In genomic region chr11:120316880-120317688, GRCh38 we compare ENCODE assay signal across 10 cellular contexts. TPM values are rescaled to one million over a fixed set of nuclear protein-coding genes. Genes with fewer than 3 reads are reported as not detected.
DNase-seq lines count a peak whose midpoint lies in the region; ATAC-seq, FAIRE-seq and TF ChIP-seq lines count a peak whose summit lies in the region.
"Had no signal": no experiment of that assay in that cellular context is flagged by ENCODE, and none has a peak within 500 bp of the region (broad histone marks: within the 10 kb centered on the region; RNA-seq: fewer than 3 reads in every experiment).

No MANE protein-coding gene starts in this region.

- WGBS in body of pancreas, 2 donors: 5 to 18% methylated on average over 7 to 8 of the region's 8 CpGs

- POLR2A ChIA-PET in HEK293 (lab: Yijun Ruan, JAX): no interaction called here

- no peaks in the 10 kb centered on the region for H3K36me3 ChIP-seq in HEK293 (ENCODE audit: control insufficient read depth in 2 of 2, insufficient read depth in 1 of 2, low read length in 2 of 2)
- H3K36me3 ChIP-seq in body of pancreas (replicated peaks in 1 of 2; ENCODE audit: insufficient read depth in 1 of 2, low read depth in 2 of 2): no peaks in the 10 kb centered on the region
- H3K36me3 ChIP-seq: SJCRH30 had no signal

- peaks cover 6 to 10% (median 7%) of the 10 kb centered on the region in 3 donors for H3K27me3 Mint-ChIP-seq in immature natural killer cell (ENCODE audit: low read depth in 3 of 3)

- H3K4me3 ChIP-seq in HEK293 (ENCODE audit: low read depth, low read length) (no peak overlapping the region), body of pancreas (no peak overlapping the region), iPS-18c (ENCODE audit: insufficient read depth, low read depth, low read length) (peak overlapping the region; percentile 29), skin epidermis (peak overlapping the region in 1 of 7 experiments; percentile 9)
- H3K4me3 ChIP-seq: SJCRH30 had no signal

- H3K4me1 Mint-ChIP-seq in immature natural killer cell: no peaks in the 10 kb centered on the region

- H3K36me3 Mint-ChIP-seq in immature natural killer cell: no peaks in the 10 kb centered on the region

- H3K27ac ChIP-seq in HEK293 (ENCODE audit: extremely low read depth, low read depth, low read length) (no peak overlapping the region), body of pancreas (peak overlapping the region in 2 of 4 donors; percentile 13 to 28), skin epidermis (peak overlapping the region in 19 of 21 experiments; percentile 26 to 89 (median 70))
- H3K27ac ChIP-seq: SJCRH30 had no signal

- H3K27me3 ChIP-seq in body of pancreas: no peaks in the 10 kb centered on the region
- H3K27me3 ChIP-seq: SJCRH30 had no signal

- peak; percentile 90 for ATAC-seq in body of pancreas

- intact Hi-C loops in body of pancreas (cut with DNase I): no loop called here

- DNase-seq in body of pancreas: peak; percentile 66 to 82 (median 72)
- DNase-seq in hypothalamus (lab: John Stamatoyannopoulos, UW): no peak
- no peak for DNase-seq in NCI-H1048 (lab: John Stamatoyannopoulos, UW)
- DNase-seq in immature natural killer cell: no peak
- DNase-seq in urothelium cell line (ENCODE audit: low spot score): no peak

- CTCF ChIA-PET in HEK293 (lab: Yijun Ruan, JAX): interaction anchor here (0.7 to 3.1 kb wide), 7 partner anchors 10 to 725 kb away, joined by 3 to 14 read pairs (median 5); no protein-coding TSS in a partner anchor

- TF ChIP-seq CTCF in HEK293 (tag by site-specific recombination; IDR thresholded peaks at IDR 0.05) (no peak), body of pancreas (IDR thresholded peaks at IDR 0.05) (no peak)

- H3K9me3 ChIP-seq in HEK293 (ENCODE audit: control insufficient read depth, insufficient read depth, low read depth, low read length) (no peaks in the 10 kb centered on the region), body of pancreas (no peaks in the 10 kb centered on the region), iPS-18c (ENCODE audit: control insufficient read depth, insufficient read depth, low read length) (no peaks in the 10 kb centered on the region)
- H3K9me3 ChIP-seq: SJCRH30 had no signal

- H3K4me3 Mint-ChIP-seq in immature natural killer cell: no peak overlapping the region

- H3K9me3 Mint-ChIP-seq in immature natural killer cell: no peaks in the 10 kb centered on the region

- H3K27ac Mint-ChIP-seq in immature natural killer cell: no peak overlapping the region

- H3K4me1 ChIP-seq in HEK293 (ENCODE audit: control insufficient read depth, insufficient read depth, low read length) (no peaks in the 10 kb centered on the region), body of pancreas (peaks cover 15% of the 10 kb centered on the region)
- H3K4me1 ChIP-seq: SJCRH30 had no signal

- no peak for TF ChIP-seq POLR2A in body of pancreas (IDR thresholded peaks at IDR 0.05)

- FAIRE-seq in urothelium cell line (lab: Jason Lieb, UNC): no peak
- FAIRE-seq: H54 had no signal

TF ChIP-seq in HEK293, 187 proteins besides CTCF, POLR2A, EP300 and RAD21:
- TF ChIP-seq ZFHX2 (tag by site-specific recombination; conservative IDR thresholded peaks at IDR 0.05): peak; percentile 16; the same call in 1 of the 2 replicates
- TF ChIP-seq ZNF114 (tag by site-specific recombination; IDR thresholded peaks at IDR 0.05): no peak
- TF ChIP-seq ZNF26 (tag by site-specific recombination; IDR thresholded peaks at IDR 0.05): no peak
- peak; percentile 38; the same call in 1 of the 2 replicates for TF ChIP-seq KLF1 (tag by site-specific recombination; IDR thresholded peaks at IDR 0.05)

RNA-seq across cellular contexts. Expression of gene TLCD5, which starts 8.0 kb away (rescaled TPM):
- 1 to 10 TPM; 3.0 to 3.1 TPM for total RNA-seq in body of pancreas
- polyA plus RNA-seq in immature natural killer cell: not detected

RNA-seq across cellular contexts. Expression of gene ARHGEF12, which starts 19.1 kb away (rescaled TPM):
- 10 to 100 TPM; 46.5 to 71.1 TPM for total RNA-seq in body of pancreas
- polyA plus RNA-seq in immature natural killer cell: 10 to 100 TPM in 1 of 3 donors, 1 to 10 TPM in 2; 1.1 to 12.2 (median 6.7) TPM

Comparison
In these comparisons a context has a peak if more than half of its experiments do, and no peak if none do; other contexts are left out.
1. DNase-seq: peak in body of pancreas (4 of 4); none in hypothalamus (0 of 51), NCI-H1048 (single experiment), immature natural killer cell (0 of 3) and urothelium cell line (single experiment).